Comparison of ENCODE assay signal across 8 cellular contexts in genomic region chr2:38600242-38600891, GRCh38. TPM values are rescaled to one million over a fixed set of nuclear protein-coding genes. Genes with fewer than 3 reads are reported as not detected.
DNase-seq lines count a peak whose midpoint lies in the region; ATAC-seq, FAIRE-seq and TF ChIP-seq lines count a peak whose summit lies in the region.

No MANE protein-coding gene starts in this region.

- BruUV-seq in endothelial cell of umbilical vein (replicated peaks; lab: Mats Ljungman, UMichigan) = no TSS peak

- TF ChIP-seq CTCF in endothelial cell of umbilical vein (IDR thresholded peaks at IDR 0.05; ENCODE audit: extremely low read depth in 1 of 2, insufficient read depth in 1 of 2, low read depth in 1 of 2, low read length in 2 of 2) = no peak

- H4K20me1 ChIP-seq in endothelial cell of umbilical vein (replicated peaks; ENCODE audit: control insufficient read depth, extremely low read depth, insufficient read depth, low read length) = peaks cover 18% of the 10 kb centered on the region

- TF ChIP-seq POLR2A in endothelial cell of umbilical vein (IDR thresholded peaks at IDR 0.05; ENCODE audit: low read depth, low read length) = no peak

- H2AFZ ChIP-seq in endothelial cell of umbilical vein (ENCODE audit: low read depth, low read length) = no peak overlapping the region

- DNase-seq in HAP-1 (ENCODE audit: low spot score in 2 of 2) (peak; percentile 20 to 64), SJSA1 (ENCODE audit: low read depth in 1 of 2, low spot score in 2 of 2) (no peak), endothelial cell of umbilical vein (ENCODE audit: low read depth, low spot score) (peak; percentile 24), retina (peak; percentile 24), NCI-H2107 (lab: John Stamatoyannopoulos, UW) (no peak), superior temporal gyrus (ENCODE audit: extremely low spot score) (no peak)

- peak overlapping the region; percentile 95 for H3K4me2 ChIP-seq in endothelial cell of umbilical vein (ENCODE audit: insufficient read depth, low read length)

- H3K9ac ChIP-seq in endothelial cell of umbilical vein (replicated peaks; ENCODE audit: extremely low read depth, insufficient read depth, low read length) = peak overlapping the region; percentile 81

- CTCF ChIA-PET in endothelial cell of umbilical vein (lab: Charles Lee) = interaction anchor here (1.2 to 5.9 kb wide), 5 partner anchors 17 to 124 kb away, joined by 3 to 69 read pairs (median 6); no protein-coding TSS in a partner anchor

- POLR2A ChIA-PET in endothelial cell of umbilical vein (lab: Charles Lee) = interaction anchor here (6.4 kb wide), 1 partner anchor 151 kb away, joined by 64 read pairs; the partner anchor contains the start of gene SRSF7

- peaks cover 2% of the 10 kb centered on the region for H3K9me1 ChIP-seq in endothelial cell of umbilical vein (replicated peaks; ENCODE audit: control insufficient read depth, extremely low read depth, insufficient read depth, low read length)

- intact Hi-C loops in endothelial cell of umbilical vein (cut with micrococcal nuclease) = no loop called here

- H3K36me3 ChIP-seq in HAP-1 (replicated peaks) = no peaks in the 10 kb centered on the region
- peaks cover 12% of the 10 kb centered on the region for H3K36me3 ChIP-seq in SJSA1
- no peaks in the 10 kb centered on the region for H3K36me3 ChIP-seq in endothelial cell of umbilical vein (ENCODE audit: control insufficient read depth in 2 of 2, extremely low read depth in 1 of 2, insufficient read depth in 2 of 2, low read length in 2 of 2)

- no peak for ATAC-seq in GM19023 (IDR thresholded peaks at IDR 0.05; ENCODE audit: unreplicated experiment)
- ATAC-seq in HG02571 (IDR thresholded peaks at IDR 0.05; ENCODE audit: unreplicated experiment) = no peak

- peaks cover 33% of the 10 kb centered on the region for H3K4me1 ChIP-seq in HAP-1
- peaks cover 22% of the 10 kb centered on the region for H3K4me1 ChIP-seq in SJSA1 (replicated peaks)
- H3K4me1 ChIP-seq in endothelial cell of umbilical vein (ENCODE audit: control insufficient read depth, extremely low read depth, insufficient read depth, low read length) = peaks cover 23% of the 10 kb centered on the region

- H3K27ac ChIP-seq in SJSA1 (no peak overlapping the region), endothelial cell of umbilical vein (ENCODE audit: insufficient read depth, low read depth, low read length) (no peak overlapping the region)

- peak overlapping the region; percentile 83 for H3K4me3 ChIP-seq in HAP-1
- peak overlapping the region; percentile 71 for H3K4me3 ChIP-seq in SJSA1
- H3K4me3 ChIP-seq in endothelial cell of umbilical vein (replicated peaks in 1 of 3; ENCODE audit: insufficient read depth in 1 of 3, low read depth in 1 of 3, low read length in 3 of 3) = peak overlapping the region; percentile 95 to 99 (median 98)

- dilution Hi-C loops in endothelial cell of umbilical vein (cut with MboI; ENCODE audit: extremely low pct_ligation_motif_present, low sequenced_read_pairs) = no loop called here

- FAIRE-seq in endothelial cell of umbilical vein (lab: Jason Lieb, UNC) = no peak

- in situ Hi-C loops in HAP-1 (cut with MboI; ENCODE audit: low sequenced_read_pairs) = loop anchor here (10.0 kb wide), 1 partner anchor 134 kb away; no protein-coding TSS in a partner anchor

- peaks cover 70% of the 10 kb centered on the region for H3K79me2 ChIP-seq in endothelial cell of umbilical vein (ENCODE audit: control insufficient read depth, insufficient read depth, low read length)

- H3K27me3 ChIP-seq in HAP-1 (ENCODE audit: low read depth) (no peaks in the 10 kb centered on the region), SJSA1 (replicated peaks) (no peaks in the 10 kb centered on the region), endothelial cell of umbilical vein (ENCODE audit: control insufficient read depth in 2 of 2, insufficient read depth in 2 of 2, low read length in 2 of 2) (no peaks in the 10 kb centered on the region)

- H3K9me3 ChIP-seq in HAP-1 (no peaks in the 10 kb centered on the region), SJSA1 (replicated peaks) (no peaks in the 10 kb centered on the region), endothelial cell of umbilical vein (replicated peaks; ENCODE audit: control insufficient read depth, insufficient read depth, low read length) (no peaks in the 10 kb centered on the region)

TF ChIP-seq in endothelial cell of umbilical vein, 7 proteins besides CTCF, POLR2A, EP300 and RAD21:
- no peak for TF ChIP-seq POLR2AphosphoS5 (IDR thresholded peaks at IDR 0.05; ENCODE audit: insufficient read depth, low read depth, low read length)
- no peak for TF ChIP-seq JUN (IDR thresholded peaks at IDR 0.05; ENCODE audit: borderline replicate concordance, insufficient read depth, insufficient read length, low read depth)
- no peak for TF ChIP-seq FOS (IDR thresholded peaks at IDR 0.05; ENCODE audit: borderline replicate concordance, insufficient read depth, low read length)
- TF ChIP-seq EZH2 (IDR thresholded peaks at IDR 0.05; ENCODE audit: borderline replicate concordance, low read depth, low read length, severe bottlenecking) = no peak
- TF ChIP-seq MYC (IDR thresholded peaks at IDR 0.05; ENCODE audit: low read depth, low read length) = no peak
- no peak for TF ChIP-seq MAX (IDR thresholded peaks at IDR 0.05; ENCODE audit: insufficient read depth, insufficient read length)
- no peak for TF ChIP-seq GATA2 (IDR thresholded peaks at IDR 0.05; ENCODE audit: insufficient read depth, insufficient read length, low read depth, low read length)

RNA-seq across cellular contexts. Expression of gene HNRNPLL, which starts 2.4 kb away (rescaled TPM):
- total RNA-seq in SJSA1 (2014; rRNA removed; shearing (Covaris generic)) = 36.3 and 46.6 TPM in 2 replicates
- 56.2 and 61.1 TPM in 2 replicates for total RNA-seq in endothelial cell of umbilical vein
- polyA plus RNA-seq in endothelial cell of umbilical vein = 15.1 and 19.8 TPM in 2 replicates
- polyA plus RNA-seq in endothelial cell of umbilical vein (2011; cell fraction: cytosol; rRNA removed) = 23.3 and 28.1 TPM in 2 replicates
- polyA plus RNA-seq in endothelial cell of umbilical vein (2011; cell fraction: nucleus; rRNA removed) = 46.3 and 54.1 TPM in 2 replicates
- 42.9 and 49.1 TPM in 2 replicates for polyA plus RNA-seq in endothelial cell of umbilical vein (2012)
- polyA minus RNA-seq in endothelial cell of umbilical vein = 28.2 and 34.2 TPM in 2 replicates
- 19.3 TPM for polyA minus RNA-seq in endothelial cell of umbilical vein (2011; cell fraction: cytosol; rRNA and poly(A)+ RNA removed)
- 68.7 and 83.8 TPM in 2 replicates for polyA minus RNA-seq in endothelial cell of umbilical vein (2011; cell fraction: nucleus; rRNA and poly(A)+ RNA removed)

Comparison
In these comparisons a context has a peak if more than half of its experiments do, and no peak if none do; other contexts are left out.
1. DNase-seq: peak in HAP-1 (2 of 2), endothelial cell of umbilical vein (single experiment) and retina (single experiment); none in SJSA1 (0 of 2), NCI-H2107 (single experiment) and superior temporal gyrus (single experiment).
2. Peak in every context shown above with its lines, with median percentiles within 50 percentile points of each other: H3K4me3 ChIP-seq.